10 cellular contexts compared by ENCODE assay signal in the genomic region with DNA sequence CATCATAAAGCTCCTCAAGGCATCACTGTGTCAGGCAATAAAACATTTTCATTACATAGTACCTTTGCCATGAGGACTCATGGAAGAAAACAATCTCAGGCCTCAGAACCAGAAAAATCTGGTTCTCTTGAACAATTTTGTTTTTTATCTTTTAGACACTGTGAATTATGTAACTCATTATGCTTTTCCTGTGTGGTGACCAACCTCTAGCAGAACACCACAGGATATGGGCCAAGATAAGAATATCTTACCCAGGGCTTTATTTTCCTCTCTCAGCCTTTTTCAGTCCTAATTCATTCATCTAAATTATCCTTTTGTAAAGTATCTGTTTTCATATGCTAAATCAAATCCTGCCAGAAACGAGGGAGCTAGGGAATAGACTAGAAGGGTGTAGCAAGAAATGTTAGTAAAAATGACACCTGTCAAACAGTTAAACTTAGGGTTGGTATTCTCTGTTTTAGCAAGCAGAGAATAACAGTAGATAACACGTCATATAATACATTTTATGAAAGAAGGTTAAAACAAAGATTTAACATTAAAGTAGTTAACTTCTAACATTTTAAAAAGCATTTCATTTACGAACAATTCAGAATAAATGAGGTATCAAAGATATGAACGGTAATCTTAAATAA.
DNase-seq lines count a peak whose midpoint lies in the region; ATAC-seq and TF ChIP-seq lines count a peak whose summit lies in the region.
"Had no signal": no experiment of that assay in that cellular context is flagged by ENCODE, and none has a peak within 500 bp of the region (broad histone marks: within the 10 kb centered on the region; RNA-seq: fewer than 3 reads in every experiment).

No MANE protein-coding gene starts in this region.

- peak overlapping the region; percentile 54 for H3K27ac ChIP-seq in effector memory CD4-positive, alpha-beta T cell (ENCODE audit: insufficient read depth, low read length, poor library complexity, severe bottlenecking)

- intact Hi-C loops in MCF 10A (cut with micrococcal nuclease) = no loop called here

- H3K9me3 Mint-ChIP-seq in activated T-cell treated with anti-CD3 and anti-CD28 coated beads, Interleukin-2, amount 50 U/mL, for 24 hours = no peaks in the 10 kb centered on the region
- no peaks in the 10 kb centered on the region for H3K9me3 Mint-ChIP-seq in T-helper 1 cell treated with Interleukin-12 subunit alpha and Interleukin-12 subunit beta and Interleukin-4 antibody, amounts not matched to agents 30 μg/mL and 1 μg/mL, for 36 hours
- no peaks in the 10 kb centered on the region for H3K9me3 Mint-ChIP-seq in stimulated activated effector memory CD8-positive, alpha-beta T cell treated with anti-CD3 and anti-CD28 coated beads, Interleukin-12 subunit alpha, Interleukin-12 subunit beta, amount 100 ng/mL, for 72 hours
- H3K9me3 Mint-ChIP-seq in MCF 10A (ENCODE audit: unreplicated experiment) = no peaks in the 10 kb centered on the region

- H3K36me3 Mint-ChIP-seq in activated T-cell treated with anti-CD3 and anti-CD28 coated beads, Interleukin-2, amount 50 U/mL, for 24 hours (ENCODE audit: low read depth) = peaks cover 40% of the 10 kb centered on the region
- peaks cover 12% of the 10 kb centered on the region for H3K36me3 Mint-ChIP-seq in T-helper 1 cell treated with Interleukin-12 subunit alpha and Interleukin-12 subunit beta and Interleukin-4 antibody, amounts not matched to agents 30 μg/mL and 1 μg/mL, for 36 hours (ENCODE audit: low read depth)
- peaks cover 41% of the 10 kb centered on the region for H3K36me3 Mint-ChIP-seq in stimulated activated effector memory CD8-positive, alpha-beta T cell treated with anti-CD3 and anti-CD28 coated beads, Interleukin-12 subunit alpha, Interleukin-12 subunit beta, amount 100 ng/mL, for 72 hours
- H3K36me3 Mint-ChIP-seq in MCF 10A (ENCODE audit: insufficient read depth, unreplicated experiment) = peaks cover 19% of the 10 kb centered on the region

- H3K4me3 Mint-ChIP-seq in activated T-cell treated with anti-CD3 and anti-CD28 coated beads, Interleukin-2, amount 50 U/mL, for 24 hours = no peak overlapping the region
- H3K4me3 Mint-ChIP-seq in T-helper 1 cell treated with Interleukin-12 subunit alpha and Interleukin-12 subunit beta and Interleukin-4 antibody, amounts not matched to agents 30 μg/mL and 1 μg/mL, for 36 hours = no peak overlapping the region
- no peak overlapping the region for H3K4me3 Mint-ChIP-seq in stimulated activated effector memory CD8-positive, alpha-beta T cell treated with anti-CD3 and anti-CD28 coated beads, Interleukin-12 subunit alpha, Interleukin-12 subunit beta, amount 100 ng/mL, for 72 hours
- H3K4me3 Mint-ChIP-seq in MCF 10A (ENCODE audit: unreplicated experiment) = no peak overlapping the region

- no peak for TF ChIP-seq CTCF in MCF 10A (IDR thresholded peaks at IDR 0.05; ENCODE audit: unreplicated experiment)

- H3K9me3 ChIP-seq in effector memory CD4-positive, alpha-beta T cell (ENCODE audit: control insufficient read depth, low read length) = no peaks in the 10 kb centered on the region

- DNase-seq in activated T-cell treated with anti-CD3 and anti-CD28 coated beads, Interleukin-2, amount 50 U/mL, for 24 hours = no peak
- DNase-seq in activated T-cell treated with anti-CD3 and anti-CD28 coated beads, Interleukin-2, amount 50 U/mL, for 48 hours = no peak
- peak in 1 of 3 donors; percentile 8 for DNase-seq in effector memory CD4-positive, alpha-beta T cell
- no peak for DNase-seq in stimulated activated effector memory CD8-positive, alpha-beta T cell treated with anti-CD3 and anti-CD28 coated beads, Interleukin-12 subunit alpha, Interleukin-12 subunit beta, amount 100 ng/mL, for 72 hours (ENCODE audit: low spot score in 2 of 2)
- DNase-seq in glomerular visceral epithelial cell (ENCODE audit: extremely low spot score) = no peak
- no peak for DNase-seq in MCF 10A (ENCODE audit: unreplicated experiment)
- DNase-seq in foreskin melanocyte = no peak
- DNase-seq: EL, NCI-H774 had no signal

- CTCF ChIA-PET in MCF 10A (lab: Yijun Ruan, JAX) = interaction anchor here (0.9 kb wide), 1 partner anchor 58 kb away, joined by 3 read pairs; no protein-coding TSS in a partner anchor

- peak overlapping the region; percentile 73 for H3K27ac Mint-ChIP-seq in activated T-cell treated with anti-CD3 and anti-CD28 coated beads, Interleukin-2, amount 50 U/mL, for 24 hours
- H3K27ac Mint-ChIP-seq in T-helper 1 cell treated with Interleukin-12 subunit alpha and Interleukin-12 subunit beta and Interleukin-4 antibody, amounts not matched to agents 30 μg/mL and 1 μg/mL, for 36 hours = peak overlapping the region; percentile 81
- H3K27ac Mint-ChIP-seq in stimulated activated effector memory CD8-positive, alpha-beta T cell treated with anti-CD3 and anti-CD28 coated beads, Interleukin-12 subunit alpha, Interleukin-12 subunit beta, amount 100 ng/mL, for 72 hours = no peak overlapping the region
- no peak overlapping the region for H3K27ac Mint-ChIP-seq in MCF 10A (ENCODE audit: low read depth, unreplicated experiment)

- no peak overlapping the region for H3K4me3 ChIP-seq in effector memory CD4-positive, alpha-beta T cell (ENCODE audit: insufficient read depth, low read depth, low read length, poor library complexity, severe bottlenecking)

- H3K27me3 ChIP-seq in effector memory CD4-positive, alpha-beta T cell (replicated peaks; ENCODE audit: control insufficient read depth, insufficient read depth, low read length, poor library complexity, severe bottlenecking) = no peaks in the 10 kb centered on the region

- ATAC-seq in stimulated activated effector memory CD8-positive, alpha-beta T cell treated with anti-CD3 and anti-CD28 coated beads, Interleukin-12 subunit alpha, Interleukin-12 subunit beta, amount 100 ng/mL, for 72 hours = peak; percentile 76

- H3K4me1 ChIP-seq in effector memory CD4-positive, alpha-beta T cell (ENCODE audit: control insufficient read depth, insufficient read depth, low read length, poor library complexity, severe bottlenecking) = peaks cover 21% of the 10 kb centered on the region

- H3K4me1 Mint-ChIP-seq in activated T-cell treated with anti-CD3 and anti-CD28 coated beads, Interleukin-2, amount 50 U/mL, for 24 hours (ENCODE audit: low read depth) = peaks cover 22% of the 10 kb centered on the region
- peaks cover 18% of the 10 kb centered on the region for H3K4me1 Mint-ChIP-seq in T-helper 1 cell treated with Interleukin-12 subunit alpha and Interleukin-12 subunit beta and Interleukin-4 antibody, amounts not matched to agents 30 μg/mL and 1 μg/mL, for 36 hours (ENCODE audit: low read depth)
- H3K4me1 Mint-ChIP-seq in stimulated activated effector memory CD8-positive, alpha-beta T cell treated with anti-CD3 and anti-CD28 coated beads, Interleukin-12 subunit alpha, Interleukin-12 subunit beta, amount 100 ng/mL, for 72 hours = peaks cover 1% of the 10 kb centered on the region
- H3K4me1 Mint-ChIP-seq in MCF 10A (ENCODE audit: insufficient read depth, unreplicated experiment) = no peaks in the 10 kb centered on the region

- H3K27me3 Mint-ChIP-seq in activated T-cell treated with anti-CD3 and anti-CD28 coated beads, Interleukin-2, amount 50 U/mL, for 24 hours = no peaks in the 10 kb centered on the region
- no peaks in the 10 kb centered on the region for H3K27me3 Mint-ChIP-seq in T-helper 1 cell treated with Interleukin-12 subunit alpha and Interleukin-12 subunit beta and Interleukin-4 antibody, amounts not matched to agents 30 μg/mL and 1 μg/mL, for 36 hours (ENCODE audit: low read depth)
- no peaks in the 10 kb centered on the region for H3K27me3 Mint-ChIP-seq in MCF 10A (ENCODE audit: insufficient read depth, unreplicated experiment)

- POLR2A ChIA-PET in MCF 10A (lab: Yijun Ruan, JAX) = interaction anchor here (0.8 kb wide), 1 partner anchor 224 kb away, joined by 3 read pairs; no protein-coding TSS in a partner anchor

- no TSS peak for BruUV-seq in MCF 10A (replicated peaks; lab: Mats Ljungman, UMichigan)

- peaks cover 27% of the 10 kb centered on the region for H3K36me3 ChIP-seq in effector memory CD4-positive, alpha-beta T cell (ENCODE audit: control insufficient read depth, insufficient read depth, low read length)

Comparison
In these comparisons a context has a peak if more than half of its experiments do, and no peak if none do; other contexts are left out.
1. H3K27ac Mint-ChIP-seq: peak in activated T-cell treated with anti-CD3 and anti-CD28 coated beads, Interleukin-2, amount 50 U/mL, for 24 hours (single experiment) and T-helper 1 cell treated with Interleukin-12 subunit alpha and Interleukin-12 subunit beta and Interleukin-4 antibody, amounts not matched to agents 30 μg/mL and 1 μg/mL, for 36 hours (single experiment); none in stimulated activated effector memory CD8-positive, alpha-beta T cell treated with anti-CD3 and anti-CD28 coated beads, Interleukin-12 subunit alpha, Interleukin-12 subunit beta, amount 100 ng/mL, for 72 hours (single experiment) and MCF 10A (single experiment).